Comparison of ENCODE assay signal across 18 cellular contexts in the genomic region with DNA sequence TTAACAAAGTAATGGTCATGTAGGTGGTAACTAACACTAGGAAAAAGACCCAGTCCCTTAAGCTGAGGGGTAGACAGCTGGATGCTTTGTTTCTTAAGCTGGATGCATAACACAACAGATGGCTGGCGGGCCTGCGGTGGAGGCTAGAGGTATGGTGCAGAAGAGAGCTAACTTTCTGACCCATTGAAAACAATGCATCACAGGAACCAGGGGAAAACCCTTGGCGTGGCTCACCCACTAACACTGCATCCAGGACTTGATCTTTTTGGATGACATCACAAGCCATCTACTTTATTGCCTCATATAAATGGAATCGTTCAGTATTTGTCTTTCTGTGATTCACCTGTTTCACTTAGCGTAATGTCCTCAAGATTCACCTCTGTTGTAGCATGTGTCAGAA.
"Had no signal": no experiment of that assay in that cellular context is flagged by ENCODE, and none has a peak within 500 bp of the region (broad histone marks: within the 10 kb centered on the region; RNA-seq: fewer than 3 reads in every experiment).

No MANE protein-coding gene starts in this region.

- H3K27me3 ChIP-seq: right lobe of liver, testis had no signal

- H3K4me3 Mint-ChIP-seq: activated CD8-positive, alpha-beta memory T cell treated with anti-CD3 and anti-CD28 coated beads, Interleukin-2, amount 10 ng/mL, durations not matched to agents 7 days and 5 days; activated naive CD4-positive, alpha-beta T cell treated with anti-CD3 and anti-CD28 coated beads, Interleukin-2, amount 10 ng/mL, durations not matched to agents 7 days and 5 days; brain; natural killer cell; stimulated activated naive CD8-positive, alpha-beta T cell treated with anti-CD3 and anti-CD28 coated beads, Interleukin-15, Interleukin-2, amounts not matched to agents 100 ng/mL and 50 ng/mL, for 24 hours; T-cell had no signal

- DNase-seq: activated CD4-positive, alpha-beta T cell treated with anti-CD3 and anti-CD28 coated beads for 4 hours; activated CD8-positive, alpha-beta memory T cell treated with anti-CD3 and anti-CD28 coated beads, Interleukin-2, amount 10 ng/mL, durations not matched to agents 7 days and 5 days; activated naive CD4-positive, alpha-beta T cell treated with anti-CD3 and anti-CD28 coated beads, Interleukin-2, amount 10 ng/mL, durations not matched to agents 7 days and 5 days; amygdala; dermis blood vessel endothelial cell; erythroblast; left cardiac atrium; natural killer cell; nucleus accumbens; right lobe of liver; stimulated activated CD4-positive, alpha-beta T cell treated with anti-CD3 and anti-CD28 coated beads, Interleukin-2, amount 100 ng/mL, for 48 hours; T-cell; T1000; testis had no signal

- H3K9me3 ChIP-seq: right lobe of liver, testis had no signal

- ATAC-seq: activated CD8-positive, alpha-beta memory T cell treated with anti-CD3 and anti-CD28 coated beads, Interleukin-2, amount 10 ng/mL, durations not matched to agents 7 days and 5 days; left cardiac atrium; natural killer cell; T-cell had no signal

- H3K27ac Mint-ChIP-seq: activated CD8-positive, alpha-beta memory T cell treated with anti-CD3 and anti-CD28 coated beads, Interleukin-2, amount 10 ng/mL, durations not matched to agents 7 days and 5 days; activated naive CD4-positive, alpha-beta T cell treated with anti-CD3 and anti-CD28 coated beads, Interleukin-2, amount 10 ng/mL, durations not matched to agents 7 days and 5 days; brain; progenitor cell of endocrine pancreas; stimulated activated naive CD8-positive, alpha-beta T cell treated with anti-CD3 and anti-CD28 coated beads, Interleukin-15, Interleukin-2, amounts not matched to agents 100 ng/mL and 50 ng/mL, for 24 hours; T-cell had no signal

- H3K4me1 Mint-ChIP-seq: brain had no signal

- H3K27ac ChIP-seq: right lobe of liver, SK-N-MC, testis had no signal

- H3K36me3 ChIP-seq: right lobe of liver had no signal

- H3K4me1 ChIP-seq: right lobe of liver, testis had no signal

- H3K4me3 ChIP-seq: right lobe of liver, SK-N-MC, testis had no signal

- H3K9me3 Mint-ChIP-seq: natural killer cell; stimulated activated naive CD8-positive, alpha-beta T cell treated with anti-CD3 and anti-CD28 coated beads, Interleukin-15, Interleukin-2, amounts not matched to agents 100 ng/mL and 50 ng/mL, for 24 hours; T-cell had no signal
